Comparison of ENCODE assay signal across 37 cellular contexts in genomic region chr11:127350476-127350875, GRCh38.
A peak's percentile ranks its signal among the peaks of the same experiment; 100 is the strongest.
DNase-seq lines count a peak whose midpoint lies in the region; ATAC-seq, FAIRE-seq and TF ChIP-seq lines count a peak whose summit lies in the region.
"Had no signal": no experiment of that assay in that cellular context is flagged by ENCODE, and none has a peak within 500 bp of the region (broad histone marks: within the 10 kb centered on the region; RNA-seq: fewer than 3 reads in every experiment).

No MANE protein-coding gene starts in this region.

- H3K79me2 ChIP-seq in HepG2 (ENCODE audit: insufficient read depth, low read length) = no peaks in the 10 kb centered on the region
- H3K79me2 ChIP-seq in Karpas-422 (ENCODE audit: low read length) = no peaks in the 10 kb centered on the region
- H3K79me2 ChIP-seq in SK-N-SH (ENCODE audit: insufficient read depth) = no peaks in the 10 kb centered on the region

- no peak overlapping the region for H3K27ac Mint-ChIP-seq in endodermal cell
- H3K27ac Mint-ChIP-seq: B cell; CD14-positive monocyte; CD4-positive, alpha-beta memory T cell; CD4-positive, alpha-beta T cell; CD4-positive, CD25-positive, alpha-beta regulatory T cell; CD8-positive, alpha-beta memory T cell; CD8-positive, alpha-beta T cell had no signal

- no peaks in the 10 kb centered on the region for H3K9me2 ChIP-seq in Karpas-422 (replicated peaks; ENCODE audit: insufficient read depth, low read length)
- H3K9me2 ChIP-seq in SK-N-SH = no peaks in the 10 kb centered on the region

- H3F3A ChIP-seq in SK-N-SH (replicated peaks; ENCODE audit: insufficient read depth) = no peaks in the 10 kb centered on the region

- no peaks in the 10 kb centered on the region for H3K27me3 Mint-ChIP-seq in endodermal cell (ENCODE audit: insufficient read depth)
- H3K27me3 Mint-ChIP-seq: B cell; CD4-positive, alpha-beta T cell; CD8-positive, alpha-beta memory T cell had no signal

- no peak overlapping the region for H3K27ac ChIP-seq in liver (ENCODE audit: low read depth in 1 of 2, low read length in 2 of 2)
- H3K27ac ChIP-seq in HepG2 (ENCODE audit: extremely low read length, insufficient read depth, low read length) = no peak overlapping the region
- no peak overlapping the region for H3K27ac ChIP-seq in endodermal cell (ENCODE audit: low read depth, low read length)
- H3K27ac ChIP-seq in right lobe of liver = no peak overlapping the region
- H3K27ac ChIP-seq in left lung = no peak overlapping the region
- H3K27ac ChIP-seq in Karpas-422 (ENCODE audit: low read length) = no peak overlapping the region
- no peak overlapping the region for H3K27ac ChIP-seq in SK-N-SH (ENCODE audit: low read depth in 2 of 2, low read length in 1 of 2)
- H3K27ac ChIP-seq: 22Rv1; A549; BLaER1; BLaER1 treated with 17β-estradiol and CSF1 and Interleukin-3, amounts not matched to agents 10 nM and 100 nM; C4-2B had no signal

- in situ Hi-C loops in HepG2 (cut with HindIII; ENCODE audit: extremely low pct_ligation_motif_present, low pct_unique_long_range_greater_than_20kb) = no loop called here

- H3K9ac ChIP-seq in liver (ENCODE audit: low read depth in 1 of 2, low read length in 2 of 2) = no peak overlapping the region
- H3K9ac ChIP-seq in HepG2 (ENCODE audit: insufficient read depth, low read depth, low read length) = no peak overlapping the region
- no peak overlapping the region for H3K9ac ChIP-seq in endodermal cell (ENCODE audit: extremely low read depth, low read length, poor library complexity, severe bottlenecking)
- H3K9ac ChIP-seq in Karpas-422 (ENCODE audit: low read length) = no peak overlapping the region
- no peak overlapping the region for H3K9ac ChIP-seq in SK-N-SH
- H3K9ac ChIP-seq: BLaER1; BLaER1 treated with 17β-estradiol and CSF1 and Interleukin-3, amounts not matched to agents 10 nM and 100 nM had no signal

- 59% methylated on average over 3 of the region's 3 CpGs for WGBS in liver
- 4% methylated on average over 3 of the region's 3 CpGs for WGBS in HepG2 (ENCODE audit: low lambda C conversion rate)
- 80 to 94% methylated on average over 1 to 2 of the region's 3 CpGs for WGBS in endodermal cell (ENCODE audit: insufficient coverage in 1 of 2, insufficient read length in 1 of 2), 2 experiments
- 34% methylated on average over 3 of the region's 3 CpGs for WGBS in right lobe of liver (ENCODE audit: insufficient coverage, low coverage, low lambda C conversion rate, missing lambda C conversion rate)
- 21% methylated on average over 3 of the region's 3 CpGs for WGBS in SK-N-SH (ENCODE audit: low lambda C conversion rate)

- intact Hi-C loops in HepG2 (cut with micrococcal nuclease; ENCODE audit: unreplicated experiment) = no loop called here
- intact Hi-C loops in right lobe of liver (cut with DNase I) = no loop called here
- intact Hi-C loops in left lung (cut with DNase I) = no loop called here

- peaks cover 13% of the 10 kb centered on the region for H3K4me1 Mint-ChIP-seq in endodermal cell
- H3K4me1 Mint-ChIP-seq: B cell; CD14-positive monocyte; CD4-positive, alpha-beta memory T cell; CD4-positive, CD25-positive, alpha-beta regulatory T cell; CD8-positive, alpha-beta memory T cell had no signal

- H2AFZ ChIP-seq in HepG2 (ENCODE audit: low read length) = no peak overlapping the region
- H2AFZ ChIP-seq in Karpas-422 (ENCODE audit: low read length) = no peak overlapping the region
- no peak overlapping the region for H2AFZ ChIP-seq in SK-N-SH (ENCODE audit: low read depth)

- POLR2A ChIA-PET in HepG2 (lab: Yijun Ruan, JAX) = no interaction called here
- POLR2A ChIA-PET in SK-N-SH (lab: Yijun Ruan, JAX) = no interaction called here

- H3K9me3 Mint-ChIP-seq in endodermal cell = peaks cover 21% of the 10 kb centered on the region
- H3K9me3 Mint-ChIP-seq: CD4-positive, alpha-beta T cell had no signal

- H3K9me3 ChIP-seq in liver (ENCODE audit: control insufficient read depth in 4 of 4, low read length in 3 of 4) (no peaks in the 10 kb centered on the region), HepG2 (ENCODE audit: low read length) (peaks cover 20% of the 10 kb centered on the region), endodermal cell (ENCODE audit: control insufficient read depth, low read length) (peaks cover 31% of the 10 kb centered on the region), right lobe of liver (no peaks in the 10 kb centered on the region), left lung (peaks cover 0 to 10% of the 10 kb centered on the region in 2 donors), Karpas-422 (ENCODE audit: low read length) (no peaks in the 10 kb centered on the region), SK-N-SH (no peaks in the 10 kb centered on the region)
- H3K9me3 ChIP-seq: A549, BE2C had no signal

- H3K36me3 Mint-ChIP-seq in endodermal cell (ENCODE audit: low read depth) = peaks cover 15% of the 10 kb centered on the region
- H3K36me3 Mint-ChIP-seq: CD14-positive monocyte; CD4-positive, alpha-beta memory T cell; CD4-positive, CD25-positive, alpha-beta regulatory T cell; CD8-positive, alpha-beta memory T cell; CD8-positive, alpha-beta T cell had no signal

- no peak for TF ChIP-seq POLR2A in HepG2 (IDR thresholded peaks at IDR 0.05; ENCODE audit: insufficient read depth in 1 of 2, low read depth in 2 of 2, low read length in 2 of 2)
- no peak for TF ChIP-seq POLR2A in right lobe of liver (IDR thresholded peaks at IDR 0.05)

- peaks cover 0 to 3% (median 1%) of the 10 kb centered on the region in 4 donors for H3K4me1 ChIP-seq in liver (ENCODE audit: control insufficient read depth in 4 of 4, insufficient read depth in 4 of 4, low read length in 3 of 4)
- no peaks in the 10 kb centered on the region for H3K4me1 ChIP-seq in HepG2 (ENCODE audit: insufficient read depth, low read length)
- H3K4me1 ChIP-seq in endodermal cell (ENCODE audit: control insufficient read depth, insufficient read depth, low read length) = no peaks in the 10 kb centered on the region
- H3K4me1 ChIP-seq in right lobe of liver = no peaks in the 10 kb centered on the region
- H3K4me1 ChIP-seq in left lung = no peaks in the 10 kb centered on the region
- H3K4me1 ChIP-seq in Karpas-422 (ENCODE audit: low read length) = no peaks in the 10 kb centered on the region
- no peaks in the 10 kb centered on the region for H3K4me1 ChIP-seq in SK-N-SH (ENCODE audit: control insufficient read depth in 1 of 2, insufficient read depth in 2 of 2, low read depth in 1 of 2, low read length in 1 of 2)
- H3K4me1 ChIP-seq: A549; BLaER1; BLaER1 treated with 17β-estradiol and CSF1 and Interleukin-3, amounts not matched to agents 10 nM and 100 nM; Caco-2 had no signal

- no peak for FAIRE-seq in HepG2 (lab: Jason Lieb, UNC)
- FAIRE-seq: A204.1, A549, D721Med had no signal

- no peaks in the 10 kb centered on the region for H3K27me3 ChIP-seq in liver (ENCODE audit: control insufficient read depth in 4 of 4, insufficient read depth in 4 of 4, low read length in 3 of 4)
- H3K27me3 ChIP-seq in HepG2 (ENCODE audit: control insufficient read depth in 1 of 2, insufficient read depth in 2 of 2, low read length in 2 of 2) = no peaks in the 10 kb centered on the region
- H3K27me3 ChIP-seq in endodermal cell (ENCODE audit: control insufficient read depth, insufficient read depth, low read length, poor library complexity, severe bottlenecking) = no peaks in the 10 kb centered on the region
- no peaks in the 10 kb centered on the region for H3K27me3 ChIP-seq in right lobe of liver
- H3K27me3 ChIP-seq in left lung = no peaks in the 10 kb centered on the region
- H3K27me3 ChIP-seq in Karpas-422 (ENCODE audit: low read length) = no peaks in the 10 kb centered on the region
- no peaks in the 10 kb centered on the region for H3K27me3 ChIP-seq in SK-N-SH (ENCODE audit: insufficient read depth)
- H3K27me3 ChIP-seq: BE2C; BLaER1; BLaER1 treated with 17β-estradiol and CSF1 and Interleukin-3, amounts not matched to agents 10 nM and 100 nM had no signal

- H3K4me2 ChIP-seq in HepG2 (ENCODE audit: low read depth, low read length) = no peak overlapping the region
- H3K4me2 ChIP-seq in Karpas-422 (ENCODE audit: low read depth, low read length, poor library complexity, severe bottlenecking) = no peak overlapping the region
- H3K4me2 ChIP-seq in SK-N-SH = no peak overlapping the region
- H3K4me2 ChIP-seq: A549; BLaER1; BLaER1 treated with 17β-estradiol and CSF1 and Interleukin-3, amounts not matched to agents 10 nM and 100 nM had no signal

- no peak overlapping the region for H3K4me3 Mint-ChIP-seq in endodermal cell
- H3K4me3 Mint-ChIP-seq: B cell; CD14-positive monocyte; CD4-positive, alpha-beta memory T cell; CD4-positive, alpha-beta T cell; CD4-positive, CD25-positive, alpha-beta regulatory T cell; CD8-positive, alpha-beta memory T cell; CD8-positive, alpha-beta T cell had no signal

- H4K20me1 ChIP-seq in HepG2 (ENCODE audit: insufficient read depth, low read length) = no peaks in the 10 kb centered on the region
- no peaks in the 10 kb centered on the region for H4K20me1 ChIP-seq in Karpas-422 (ENCODE audit: insufficient read depth, low read depth, low read length)
- no peaks in the 10 kb centered on the region for H4K20me1 ChIP-seq in SK-N-SH (ENCODE audit: insufficient read depth)
- H4K20me1 ChIP-seq: BLaER1; BLaER1 treated with 17β-estradiol and CSF1 and Interleukin-3, amounts not matched to agents 10 nM and 100 nM had no signal

- no peak overlapping the region for H3K4me3 ChIP-seq in liver (ENCODE audit: low read depth in 1 of 3, low read length in 3 of 3)
- H3K4me3 ChIP-seq in HepG2 (replicated peaks in 1 of 3; ENCODE audit: insufficient read depth in 1 of 3, low read depth in 2 of 3, low read length in 3 of 3) = no peak overlapping the region
- peak overlapping the region; percentile 7 for H3K4me3 ChIP-seq in endodermal cell (ENCODE audit: low read length)
- no peak overlapping the region for H3K4me3 ChIP-seq in right lobe of liver
- no peak overlapping the region for H3K4me3 ChIP-seq in left lung
- H3K4me3 ChIP-seq in Karpas-422 (ENCODE audit: low read length) = no peak overlapping the region
- no peak overlapping the region for H3K4me3 ChIP-seq in SK-N-SH (ENCODE audit: low read depth in 2 of 2, low read length in 1 of 2)
- H3K4me3 ChIP-seq: A549; BLaER1; BLaER1 treated with 17β-estradiol and CSF1 and Interleukin-3, amounts not matched to agents 10 nM and 100 nM had no signal

- no peak for DNase-seq in HepG2 (ENCODE audit: low spot score)
- no peak for DNase-seq in endodermal cell
- no peak for DNase-seq in left lobe of liver (ENCODE audit: low spot score)
- DNase-seq in right lobe of liver = no peak
- DNase-seq in left lung = no peak
- no peak for DNase-seq in Karpas-422
- DNase-seq in SK-N-SH = no peak
- DNase-seq: 8988T; ACHN; AML-193; BE2C; C1 segment of cervical spinal cord; Caco-2; Calu3; CD4-positive, alpha-beta memory T cell; CD4-positive, alpha-beta T cell; CD4-positive, CD25-positive, alpha-beta regulatory T cell; CD8-positive, alpha-beta memory T cell; CD8-positive, alpha-beta T cell; COR-L47; DMS 273 treated with DMSO at 0.1 percent for 48 hours; DMS153; DMS53; DMS79; DMS79 treated with DMSO at 0.1 percent for 48 hours; DND-41; EL had no signal

- CTCF ChIA-PET in HepG2 (lab: Yijun Ruan, JAX; ENCODE audit: low intra/inter-chr PET ratio, low total read pairs) = no interaction called here
- CTCF ChIA-PET in SK-N-SH (lab: Yijun Ruan, JAX) = interaction anchor here (0.6 kb wide), 1 partner anchor 126 kb away, joined by 3 read pairs; no protein-coding TSS in a partner anchor

- no peak for TF ChIP-seq RAD21 in liver (IDR thresholded peaks at IDR 0.05)
- TF ChIP-seq RAD21 in HepG2 (CRISPR knock-in tag; IDR thresholded peaks at IDR 0.05) = no peak
- no peak for TF ChIP-seq RAD21 in SK-N-SH (IDR thresholded peaks at IDR 0.05; ENCODE audit: low read length)

- H3K36me3 ChIP-seq in liver (ENCODE audit: control insufficient read depth in 4 of 4, insufficient read depth in 3 of 4, low read depth in 1 of 4, low read length in 3 of 4) (no peaks in the 10 kb centered on the region), HepG2 (replicated peaks in 1 of 2; ENCODE audit: control insufficient read depth in 1 of 2, insufficient read depth in 2 of 2, low read length in 2 of 2) (no peaks in the 10 kb centered on the region), endodermal cell (ENCODE audit: control insufficient read depth, insufficient read depth, low read length) (no peaks in the 10 kb centered on the region), right lobe of liver (no peaks in the 10 kb centered on the region), left lung (no peaks in the 10 kb centered on the region), Karpas-422 (ENCODE audit: insufficient read depth, low read length) (no peaks in the 10 kb centered on the region), SK-N-SH (replicated peaks in 1 of 2; ENCODE audit: control insufficient read depth in 1 of 2, insufficient read depth in 2 of 2, low read length in 1 of 2) (no peaks in the 10 kb centered on the region)
- H3K36me3 ChIP-seq: BE2C; BLaER1; BLaER1 treated with 17β-estradiol and CSF1 and Interleukin-3, amounts not matched to agents 10 nM and 100 nM had no signal

- BruUV-seq in HepG2 (replicated peaks; lab: Mats Ljungman, UMichigan) = no TSS peak

- ATAC-seq in HepG2 = no peak
- ATAC-seq in left lobe of liver = peak; percentile 66
- peak; percentile 43 to 63 (median 46) for ATAC-seq in right lobe of liver
- no peak for ATAC-seq in left lung
- ATAC-seq: A549; CD8-positive, alpha-beta T cell had no signal

- no peak for TF ChIP-seq EP300 in HepG2 (IDR thresholded peaks at IDR 0.05; ENCODE audit: low read depth in 2 of 2, low read length in 2 of 2)
- TF ChIP-seq EP300 in HepG2 (CRISPR knock-in tag; IDR thresholded peaks at IDR 0.05; ENCODE audit: borderline replicate concordance) = no peak
- no peak for TF ChIP-seq EP300 in SK-N-SH (IDR thresholded peaks at IDR 0.05; ENCODE audit: borderline replicate concordance in 1 of 2, low read depth in 1 of 2, low read length in 1 of 2)

- TF ChIP-seq CTCF in liver (IDR thresholded peaks at IDR 0.05; ENCODE audit: low read depth, low read length, missing input control) (no peak), HepG2 (CRISPR knock-in tag; IDR thresholded peaks at IDR 0.05) (no peak), endodermal cell (conservative IDR thresholded peaks at IDR 0.05) (no peak), right lobe of liver (IDR thresholded peaks at IDR 0.05) (no peak), left lung (IDR thresholded peaks at IDR 0.05) (no peak), SK-N-SH (IDR thresholded peaks at IDR 0.05) (no peak)

Comparison
In these comparisons a context has a peak if more than half of its experiments do, and no peak if none do; other contexts are left out.
1. ATAC-seq: peak in left lobe of liver (single experiment) and right lobe of liver (4 of 4); none in HepG2 (single experiment) and left lung (single experiment).